ENCODE assay signal across 1 cellular context in the genomic region with DNA sequence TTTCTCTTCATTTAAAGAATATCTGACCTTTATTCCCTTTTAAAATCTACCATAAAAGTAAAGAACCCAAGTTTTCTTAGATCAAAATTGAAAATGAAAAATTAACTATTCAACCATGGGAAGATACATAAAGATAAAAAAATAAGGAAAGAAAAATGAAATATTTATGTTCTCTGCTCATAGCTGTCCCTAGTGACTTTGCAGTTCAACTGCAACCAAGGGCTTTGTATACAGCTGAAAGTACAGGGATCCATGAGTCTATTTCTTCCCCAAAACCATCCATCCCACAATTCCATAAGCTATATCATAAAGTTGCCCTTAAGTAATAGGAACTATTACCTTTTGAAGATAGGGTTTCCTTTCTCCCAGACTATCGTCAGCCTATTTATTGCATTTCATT.
TF ChIP-seq lines count a peak whose summit lies in the region.

No MANE protein-coding gene starts in this region.

TF ChIP-seq in SK-N-SH, 30 proteins besides CTCF, POLR2A, EP300 and RAD21 (continued from another document):
- TF ChIP-seq, protein P1, sequence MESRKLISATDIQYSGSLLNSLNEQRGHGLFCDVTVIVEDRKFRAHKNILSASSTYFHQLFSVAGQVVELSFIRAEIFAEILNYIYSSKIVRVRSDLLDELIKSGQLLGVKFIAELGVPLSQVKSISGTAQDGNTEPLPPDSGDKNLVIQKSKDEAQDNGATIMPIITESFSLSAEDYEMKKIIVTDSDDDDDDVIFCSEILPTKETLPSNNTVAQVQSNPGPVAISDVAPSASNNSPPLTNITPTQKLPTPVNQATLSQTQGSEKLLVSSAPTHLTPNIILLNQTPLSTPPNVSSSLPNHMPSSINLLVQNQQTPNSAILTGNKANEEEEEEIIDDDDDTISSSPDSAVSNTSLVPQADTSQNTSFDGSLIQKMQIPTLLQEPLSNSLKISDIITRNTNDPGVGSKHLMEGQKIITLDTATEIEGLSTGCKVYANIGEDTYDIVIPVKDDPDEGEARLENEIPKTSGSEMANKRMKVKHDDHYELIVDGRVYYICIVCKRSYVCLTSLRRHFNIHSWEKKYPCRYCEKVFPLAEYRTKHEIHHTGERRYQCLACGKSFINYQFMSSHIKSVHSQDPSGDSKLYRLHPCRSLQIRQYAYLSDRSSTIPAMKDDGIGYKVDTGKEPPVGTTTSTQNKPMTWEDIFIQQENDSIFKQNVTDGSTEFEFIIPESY (IDR thresholded peaks at IDR 0.05; ENCODE audit: borderline replicate concordance, low read depth) = no peak
- TF ChIP-seq CHD2 (IDR thresholded peaks at IDR 0.05; ENCODE audit: low read length, partially characterized antibody) = no peak
- no peak for TF ChIP-seq POLR2AphosphoS5 (IDR thresholded peaks at IDR 0.05; ENCODE audit: low read depth, low read length)
- TF ChIP-seq, protein P2, sequence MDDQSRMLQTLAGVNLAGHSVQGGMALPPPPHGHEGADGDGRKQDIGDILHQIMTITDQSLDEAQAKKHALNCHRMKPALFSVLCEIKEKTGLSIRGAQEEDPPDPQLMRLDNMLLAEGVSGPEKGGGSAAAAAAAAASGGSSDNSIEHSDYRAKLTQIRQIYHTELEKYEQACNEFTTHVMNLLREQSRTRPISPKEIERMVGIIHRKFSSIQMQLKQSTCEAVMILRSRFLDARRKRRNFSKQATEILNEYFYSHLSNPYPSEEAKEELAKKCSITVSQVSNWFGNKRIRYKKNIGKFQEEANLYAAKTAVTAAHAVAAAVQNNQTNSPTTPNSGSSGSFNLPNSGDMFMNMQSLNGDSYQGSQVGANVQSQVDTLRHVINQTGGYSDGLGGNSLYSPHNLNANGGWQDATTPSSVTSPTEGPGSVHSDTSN (IDR thresholded peaks at IDR 0.05) = no peak
- TF ChIP-seq YY1 (IDR thresholded peaks at IDR 0.05; ENCODE audit: low read depth) = no peak
- TF ChIP-seq IRF3 (IDR thresholded peaks at IDR 0.05; ENCODE audit: low read depth, low read length) = no peak
- no peak for TF ChIP-seq NRF1 (IDR thresholded peaks at IDR 0.05; ENCODE audit: low read depth, low read length)
- TF ChIP-seq MEF2A (IDR thresholded peaks at IDR 0.05; ENCODE audit: borderline replicate concordance, low read depth) = no peak
- TF ChIP-seq TCF12 (IDR thresholded peaks at IDR 0.05) = no peak
- no peak for TF ChIP-seq FOXM1 (IDR thresholded peaks at IDR 0.05; ENCODE audit: low read depth)
- TF ChIP-seq ELF1 (IDR thresholded peaks at IDR 0.05) = no peak
- no peak for TF ChIP-seq FOSL2 (IDR thresholded peaks at IDR 0.05; ENCODE audit: borderline replicate concordance, low read depth)
